Comparison of ENCODE assay signal across 1 cellular context in genomic region chr10:133293810-133294119, GRCh38.
TF ChIP-seq lines count a peak whose summit lies in the region.

No MANE protein-coding gene starts in this region.

TF ChIP-seq in K562, 482 proteins besides CTCF, POLR2A, EP300 and RAD21:
- no peak for TF ChIP-seq SNAPC5 (CRISPR knock-in tag; IDR thresholded peaks at IDR 0.05)
- no peak for TF ChIP-seq MCM5 (IDR thresholded peaks at IDR 0.05; ENCODE audit: low read depth)
- TF ChIP-seq RBFOX2 (IDR thresholded peaks at IDR 0.05; ENCODE audit: low read depth, low read length): 0 out of 2 replicates have a peak, but pooled peaks have one; percentile 1
- TF ChIP-seq ZNF146 (CRISPR knock-in tag; IDR thresholded peaks at IDR 0.05; ENCODE audit: unreplicated experiment): no peak
